ENCODE assay signal across 21 cellular contexts in the genomic region with DNA sequence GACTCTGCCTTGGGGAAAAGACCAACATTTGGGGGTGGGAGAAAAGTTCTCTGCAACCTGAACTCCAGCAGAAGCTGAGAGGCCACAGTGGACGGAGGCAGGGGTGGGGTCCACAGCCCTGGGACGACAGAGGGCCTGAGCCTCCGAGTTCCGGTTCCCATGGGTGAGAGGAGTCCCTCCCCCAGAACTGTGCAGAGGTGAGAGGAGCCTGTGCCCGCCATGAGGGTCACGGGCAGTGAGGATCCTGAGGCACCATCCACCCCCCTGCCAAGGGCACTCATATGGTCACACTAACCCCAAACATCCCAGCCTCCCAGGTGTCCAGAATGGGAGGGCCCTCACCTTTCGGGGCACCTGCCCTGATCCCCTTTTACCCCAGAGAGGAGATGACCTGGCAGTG. TPM values are rescaled to one million over a fixed set of nuclear protein-coding genes. Genes with fewer than 3 reads are reported as not detected.
DNase-seq lines count a peak whose midpoint lies in the region; ATAC-seq and TF ChIP-seq lines count a peak whose summit lies in the region.
"Had no signal": no experiment of that assay in that cellular context is flagged by ENCODE, and none has a peak within 500 bp of the region (broad histone marks: within the 10 kb centered on the region; RNA-seq: fewer than 3 reads in every experiment).

No MANE protein-coding gene starts in this region.

- no peak overlapping the region for H3K27ac ChIP-seq in RWPE2 (ENCODE audit: poor library complexity, severe bottlenecking)
- peak overlapping the region in 17 of 21 experiments; percentile 5 to 82 (median 65) for H3K27ac ChIP-seq in skin epidermis
- H3K27ac ChIP-seq: gastrocnemius medialis, ovary, right atrium auricular region had no signal

- ATAC-seq in RWPE2 (ENCODE audit: low read depth) (no peak), HG03432 (IDR thresholded peaks at IDR 0.05; ENCODE audit: unreplicated experiment) (no peak)
- ATAC-seq: gastrocnemius medialis, Right ventricle myocardium inferior had no signal

- H3K27me3 Mint-ChIP-seq in CD14-positive monocyte (ENCODE audit: low read depth in 3 of 3) (peaks cover 0 to 2% (median 1%) of the 10 kb centered on the region in 3 donors), glutamatergic neuron (ENCODE audit: unreplicated experiment) (peaks cover 10% of the 10 kb centered on the region)
- H3K27me3 Mint-ChIP-seq: activated CD8-positive, alpha-beta T cell treated with anti-CD3 and anti-CD28 coated beads for 36 hours had no signal

- H3K4me3 ChIP-seq in RWPE2 (ENCODE audit: severe bottlenecking) (no peak overlapping the region), skin epidermis (peak overlapping the region in 1 of 7 experiments; percentile 38)
- H3K4me3 ChIP-seq: adrenal gland, gastrocnemius medialis, ovary, right atrium auricular region had no signal

- no peak for TF ChIP-seq CTCF in CD14-positive monocyte (IDR thresholded peaks at IDR 0.05)
- no peak for TF ChIP-seq CTCF in RWPE2 (IDR thresholded peaks at IDR 0.05; ENCODE audit: poor library complexity, severe bottlenecking)
- TF ChIP-seq CTCF in glutamatergic neuron (IDR thresholded peaks at IDR 0.05; ENCODE audit: partially characterized antibody, unreplicated experiment), result no peak

- peaks cover 56 to 69% of the 10 kb centered on the region in 2 donors for H3K36me3 Mint-ChIP-seq in CD14-positive monocyte
- no peaks in the 10 kb centered on the region for H3K36me3 Mint-ChIP-seq in glutamatergic neuron (ENCODE audit: unreplicated experiment)

- peaks cover 8% of the 10 kb centered on the region for H3K4me1 ChIP-seq in RWPE2 (ENCODE audit: insufficient read depth, poor library complexity, severe bottlenecking)

- no peak for DNase-seq in CD14-positive monocyte (ENCODE audit: low spot score)
- DNase-seq in RWPE2 (ENCODE audit: low spot score), result peak; percentile 30
- no peak for DNase-seq in glutamatergic neuron
- no peak for DNase-seq in stimulated activated CD8-positive, alpha-beta memory T cell treated with anti-CD3 and anti-CD28 coated beads, Interleukin-4, amount 100 ng/mL, for 48 hours
- no peak for DNase-seq in stimulated activated CD4-positive, alpha-beta T cell treated with anti-CD3 and anti-CD28 coated beads, Interleukin-4, amount 100 ng/mL, for 1 hour
- no peak for DNase-seq in cerebellar cortex (ENCODE audit: low spot score)
- DNase-seq: activated gamma-delta T cell; activated T-cell treated with anti-CD3 and anti-CD28 coated beads for 4 hours; central memory CD4-positive, alpha-beta T cell; effector CD4-positive, alpha-beta T cell; gastrocnemius medialis; islet precursor cell; NCI-H1930; NCI-H774; ovary had no signal

- H3K4me3 Mint-ChIP-seq in CD14-positive monocyte (no peak overlapping the region), glutamatergic neuron (ENCODE audit: unreplicated experiment) (peak overlapping the region; percentile 46)
- H3K4me3 Mint-ChIP-seq: activated CD8-positive, alpha-beta T cell treated with anti-CD3 and anti-CD28 coated beads for 36 hours had no signal

- no peaks in the 10 kb centered on the region for H3K27me3 ChIP-seq in RWPE2 (ENCODE audit: insufficient read depth, poor library complexity, severe bottlenecking)
- H3K27me3 ChIP-seq: adrenal gland, gastrocnemius medialis, ovary, right atrium auricular region had no signal

- peaks cover 25% of the 10 kb centered on the region for H3K36me3 ChIP-seq in RWPE2 (ENCODE audit: low read depth)
- H3K36me3 ChIP-seq: ovary, right atrium auricular region had no signal

- H3K9me3 ChIP-seq in RWPE2 (ENCODE audit: severe bottlenecking), result no peaks in the 10 kb centered on the region
- H3K9me3 ChIP-seq: adrenal gland, gastrocnemius medialis, ovary, right atrium auricular region had no signal

- intact Hi-C loops in CD14-positive monocyte (cut with micrococcal nuclease), result no loop called here

- H3K4me1 Mint-ChIP-seq in CD14-positive monocyte (peaks cover 37% of the 10 kb centered on the region), glutamatergic neuron (ENCODE audit: low read depth, unreplicated experiment) (peaks cover 38% of the 10 kb centered on the region)

- peak overlapping the region in 6 of 7 donors; percentile 35 to 89 (median 76) for H3K27ac Mint-ChIP-seq in CD14-positive monocyte
- H3K27ac Mint-ChIP-seq in glutamatergic neuron (ENCODE audit: unreplicated experiment), result peak overlapping the region; percentile 89
- H3K27ac Mint-ChIP-seq: activated CD8-positive, alpha-beta T cell treated with anti-CD3 and anti-CD28 coated beads for 36 hours had no signal

- H3K9me3 Mint-ChIP-seq in CD14-positive monocyte (peaks cover 0 to 2% (median 0%) of the 10 kb centered on the region in 7 donors), glutamatergic neuron (ENCODE audit: unreplicated experiment) (peaks cover 23% of the 10 kb centered on the region)
- H3K9me3 Mint-ChIP-seq: activated CD8-positive, alpha-beta T cell treated with anti-CD3 and anti-CD28 coated beads for 36 hours had no signal

RNA-seq across cellular contexts. Expression of a gene that starts 30.5 kb away (rescaled TPM):
- polyA plus RNA-seq in CD14-positive monocyte, result 10 to 100 TPM; 14.0 to 15.6 TPM
- total RNA-seq in glutamatergic neuron (ENCODE audit: unreplicated experiment), result 170 TPM

RNA-seq across cellular contexts. Expression of a gene that starts 46.4 kb away (rescaled TPM):
- polyA plus RNA-seq in CD14-positive monocyte, result 10 to 100 TPM; 23.4 to 28.4 TPM
- 79.0 TPM for total RNA-seq in glutamatergic neuron (ENCODE audit: unreplicated experiment)
